Comparison of ENCODE assay signal across 10 cellular contexts in genomic region chr15:40770147-40770721, GRCh38. TPM values are rescaled to one million over a fixed set of nuclear protein-coding genes. Genes with fewer than 3 reads are reported as not detected.
DNase-seq lines count a peak whose midpoint lies in the region; ATAC-seq and TF ChIP-seq lines count a peak whose summit lies in the region.
"Had no signal": no experiment of that assay in that cellular context is flagged by ENCODE, and none has a peak within 500 bp of the region (broad histone marks: within the 10 kb centered on the region; RNA-seq: fewer than 3 reads in every experiment).

No MANE protein-coding gene starts in this region.

- H3K27ac ChIP-seq in prostate gland: peak overlapping the region; percentile 76 to 80
- H3K27ac ChIP-seq: A549 had no signal

- peaks cover 0 to 3% of the 10 kb centered on the region in 2 donors for H3K36me3 ChIP-seq in prostate gland

- DNase-seq in NCI-H1417 (lab: John Stamatoyannopoulos, UW) (peak; percentile 65 to 82 (median 70)), NCI-H1417 treated with DMSO at 0.1 percent for 48 hours (lab: John Stamatoyannopoulos, UW) (no peak), NB4 (ENCODE audit: low read depth) (peak; percentile 38), choroid plexus epithelial cell (ENCODE audit: low read depth) (peak; percentile 20), prostate gland (ENCODE audit: low spot score) (peak; percentile 29), H4 (ENCODE audit: low spot score) (no peak)

- H3K27me3 ChIP-seq in prostate gland (replicated peaks; ENCODE audit: insufficient read depth): no peaks in the 10 kb centered on the region

- no peak for TF ChIP-seq POLR2A in NB4 (IDR thresholded peaks at IDR 0.05; ENCODE audit: extremely low read depth, insufficient read length)
- TF ChIP-seq POLR2A in prostate gland (IDR thresholded peaks at IDR 0.05): no peak

- H3K9me3 ChIP-seq in prostate gland: no peaks in the 10 kb centered on the region
- H3K9me3 ChIP-seq: A549 had no signal

- 78% methylated on average over 16 of the region's 17 CpGs for WGBS in prostate gland

- TF ChIP-seq CTCF in NB4 (IDR thresholded peaks at IDR 0.05; ENCODE audit: low read depth, low read length) (no peak), choroid plexus epithelial cell (conservative IDR thresholded peaks at IDR 0.05; ENCODE audit: low read depth, low read length) (no peak), prostate gland (IDR thresholded peaks at IDR 0.05) (no peak)

- intact Hi-C loops in prostate gland (cut with DNase I): no loop called here

- H3K4me3 ChIP-seq in NB4 (ENCODE audit: low read depth, low read length): no peak overlapping the region
- H3K4me3 ChIP-seq in choroid plexus epithelial cell (ENCODE audit: low read depth, low read length): no peak overlapping the region
- H3K4me3 ChIP-seq in prostate gland: no peak overlapping the region
- H3K4me3 ChIP-seq: A549 had no signal

- ATAC-seq in HG03108 (IDR thresholded peaks at IDR 0.05; ENCODE audit: unreplicated experiment) (no peak), GM19395 (IDR thresholded peaks at IDR 0.05; ENCODE audit: unreplicated experiment) (no peak)
- ATAC-seq: A549 had no signal

- H3K4me1 ChIP-seq in prostate gland (replicated peaks): peaks cover 19% of the 10 kb centered on the region

RNA-seq across cellular contexts. Expression of gene C15orf62, which starts 0.5 kb away (rescaled TPM):
- 1 to 10 TPM in 1 of 2 donors, under 1 TPM in 1; 0.51 to 1.3 TPM for total RNA-seq in prostate gland
- total RNA-seq in H4 (2014; rRNA removed; shearing (Covaris generic)): 0.45 TPM in 1 of 2 replicates, not detected in the other
- total RNA-seq: IMR-90 had no signal

RNA-seq across cellular contexts. Expression of gene GCHFR, which starts 6.4 kb away (rescaled TPM):
- total RNA-seq in prostate gland: 10 to 100 TPM; 14.3 to 61.3 TPM
- 43.2 and 49.0 TPM in 2 replicates for total RNA-seq in H4 (2014; rRNA removed; shearing (Covaris generic))

RNA-seq across cellular contexts. Expression of gene RMDN3, which starts 15.2 kb away (rescaled TPM):
- 10 to 100 TPM; 28.2 to 31.9 TPM for total RNA-seq in prostate gland
- total RNA-seq in H4 (2014; rRNA removed; shearing (Covaris generic)): 10.1 and 10.4 TPM in 2 replicates

RNA-seq across cellular contexts. Expression of gene ZFYVE19, which starts 36.7 kb away (rescaled TPM):
- 10 to 100 TPM; 39.8 to 43.3 TPM for total RNA-seq in prostate gland
- total RNA-seq in H4 (2014; rRNA removed; shearing (Covaris generic)): 29.4 and 32.2 TPM in 2 replicates

RNA-seq across cellular contexts. Expression of gene DNAJC17, which starts 37.0 kb away (rescaled TPM):
- total RNA-seq in prostate gland: 10 to 100 TPM; 29.2 to 29.6 TPM
- 50.4 and 60.5 TPM in 2 replicates for total RNA-seq in H4 (2014; rRNA removed; shearing (Covaris generic))

Comparison
In these comparisons a context has a peak if more than half of its experiments do, and no peak if none do; other contexts are left out.
1. DNase-seq: peak in NCI-H1417 (3 of 3), NB4 (single experiment), choroid plexus epithelial cell (single experiment) and prostate gland (single experiment); none in NCI-H1417 treated with DMSO at 0.1 percent for 48 hours (single experiment) and H4 (single experiment).